1 cellular context compared by ENCODE assay signal in genomic region chr17:50161911-50162288, GRCh38.
TF ChIP-seq lines count a peak whose summit lies in the region.

No MANE protein-coding gene starts in this region.

TF ChIP-seq in GM12878, 131 proteins besides CTCF, POLR2A, EP300 and RAD21:
- TF ChIP-seq HDGF (IDR thresholded peaks at IDR 0.05) (peak; percentile 11; the same call in 1 of the 2 replicates), NFYA (IDR thresholded peaks at IDR 0.05; ENCODE audit: borderline replicate concordance, low read depth, low read length) (no peak)
